8 cellular contexts compared by ENCODE assay signal in genomic region chr15:85792872-85793621, GRCh38. TPM values are rescaled to one million over a fixed set of nuclear protein-coding genes. Genes with fewer than 3 reads are reported as not detected.
DNase-seq lines count a peak whose midpoint lies in the region; ATAC-seq and TF ChIP-seq lines count a peak whose summit lies in the region.

No MANE protein-coding gene starts in this region.

- TF ChIP-seq EP300 in sigmoid colon (IDR thresholded peaks at IDR 0.05) = no peak

- ATAC-seq in T-cell (replicated peaks in 1 of 4) (no peak), foreskin keratinocyte (no peak)

- H3K27ac Mint-ChIP-seq in Caco-2 (ENCODE audit: unreplicated experiment) (no peak overlapping the region), T-cell (peak overlapping the region; percentile 33 to 75)

- peak overlapping the region; percentile 83 for H3K4me3 ChIP-seq in Caco-2 (ENCODE audit: low read depth, low read length)
- H3K4me3 ChIP-seq in epithelial cell of proximal tubule (ENCODE audit: low read depth, low read length) = peak overlapping the region; percentile 76
- peak overlapping the region in 3 of 4 donors; percentile 69 to 94 (median 78) for H3K4me3 ChIP-seq in sigmoid colon

- no TSS peak for BruUV-seq in Caco-2 (replicated peaks; lab: Mats Ljungman, UMichigan)

- TF ChIP-seq CTCF in Caco-2 (IDR thresholded peaks at IDR 0.05; ENCODE audit: insufficient read depth in 1 of 2, low read depth in 1 of 2, low read length in 1 of 2, severe bottlenecking in 1 of 2, unreplicated experiment in 1 of 2) (no peak), epithelial cell of proximal tubule (conservative IDR thresholded peaks at IDR 0.05; ENCODE audit: low read depth, low read length) (no peak), sigmoid colon (IDR thresholded peaks at IDR 0.05) (no peak), foreskin keratinocyte (conservative IDR thresholded peaks at IDR 0.05) (no peak)

- H3K27me3 ChIP-seq in Caco-2 (replicated peaks; ENCODE audit: control insufficient read depth, insufficient read depth, low read length) (no peaks in the 10 kb centered on the region), sigmoid colon (no peaks in the 10 kb centered on the region), foreskin keratinocyte (no peaks in the 10 kb centered on the region)

- peaks cover 22% of the 10 kb centered on the region for H3K4me1 Mint-ChIP-seq in Caco-2 (ENCODE audit: low read depth, unreplicated experiment)
- H3K4me1 Mint-ChIP-seq in T-cell = peaks cover 55 to 61% (median 55%) of the 10 kb centered on the region in 3 donors

- intact Hi-C loops in Caco-2 (cut with micrococcal nuclease; ENCODE audit: unreplicated experiment) (no loop called here), sigmoid colon (cut with DNase I) (loop anchor here (5.0 kb wide), 2 partner anchors 39 to 66 kb away; no protein-coding TSS in a partner anchor)

- H3K27me3 Mint-ChIP-seq in Caco-2 (ENCODE audit: insufficient read depth, unreplicated experiment) = no peaks in the 10 kb centered on the region
- H3K27me3 Mint-ChIP-seq in T-cell = no peaks in the 10 kb centered on the region

- H3K36me3 Mint-ChIP-seq in Caco-2 (ENCODE audit: insufficient read depth, unreplicated experiment) (peaks cover 5% of the 10 kb centered on the region), T-cell (peaks cover 3% of the 10 kb centered on the region)

- H3K4me1 ChIP-seq in Caco-2 = peaks cover 7% of the 10 kb centered on the region
- peaks cover 0 to 24% (median 18%) of the 10 kb centered on the region in 4 donors for H3K4me1 ChIP-seq in sigmoid colon
- peaks cover 17% of the 10 kb centered on the region for H3K4me1 ChIP-seq in foreskin keratinocyte

- no peaks in the 10 kb centered on the region for H3K9me3 ChIP-seq in Caco-2
- no peaks in the 10 kb centered on the region for H3K9me3 ChIP-seq in sigmoid colon

- peak overlapping the region in 1 of 4 donors; percentile 84 for H3K27ac ChIP-seq in sigmoid colon
- H3K27ac ChIP-seq in foreskin keratinocyte = no peak overlapping the region

- DNase-seq in Caco-2 (no peak), T-cell (peak in 2 of 34 experiments; percentile 8 to 10), epithelial cell of proximal tubule (ENCODE audit: low read depth) (no peak), sigmoid colon (no peak), inferior parietal cortex (ENCODE audit: extremely low spot score) (no peak), NCI-H82 treated with DMSO at 0.1 percent for 48 hours (lab: John Stamatoyannopoulos, UW; ENCODE audit: unreplicated experiment) (no peak), foreskin keratinocyte (no peak), 8988T (no peak)

- POLR2A ChIA-PET in Caco-2 (lab: Charles Lee) = no interaction called here
- POLR2A ChIA-PET in T-cell (lab: Charles Lee) = interaction anchor here (0.6 to 0.7 kb wide), 2 partner anchors 43 to 126 kb away, joined by 3 read pairs; no protein-coding TSS in a partner anchor

- WGBS in sigmoid colon, 2 donors = 70 to 76% methylated on average over 14 of the region's 14 CpGs

- H3K9me3 Mint-ChIP-seq in Caco-2 (ENCODE audit: unreplicated experiment) (no peaks in the 10 kb centered on the region), T-cell (no peaks in the 10 kb centered on the region)

- CTCF ChIA-PET in Caco-2 (lab: Charles Lee) (no interaction called here), T-cell (lab: Charles Lee) (interaction anchor here (0.6 to 1.0 kb wide), 4 partner anchors 10 to 61 kb away, joined by 3 read pairs; no protein-coding TSS in a partner anchor)

- no peak for TF ChIP-seq POLR2A in sigmoid colon (IDR thresholded peaks at IDR 0.05)

- H3K4me3 Mint-ChIP-seq in Caco-2 (ENCODE audit: unreplicated experiment) (peak overlapping the region; percentile 76), T-cell (peak overlapping the region; percentile 84 to 91 (median 84))

- H3K36me3 ChIP-seq in Caco-2 (ENCODE audit: control insufficient read depth, insufficient read depth, low read length) (no peaks in the 10 kb centered on the region), sigmoid colon (no peaks in the 10 kb centered on the region)

RNA-seq across cellular contexts. Expression of gene KLHL25, which starts 1.7 kb away (rescaled TPM):
- total RNA-seq in Caco-2 (2022) (15.4 and 16.0 TPM in 2 replicates), T-cell (10 to 100 TPM in 4 of 5 donors, 1 to 10 TPM in 1; 7.9 to 16.7 (median 13.6) TPM), epithelial cell of proximal tubule (8.1 and 9.7 TPM in 2 replicates), sigmoid colon (1 to 10 TPM; 4.1 to 9.0 (median 6.9) TPM), foreskin keratinocyte (4.9 and 6.2 TPM in 2 replicates)
- polyA plus RNA-seq in sigmoid colon (1 to 10 TPM; 3.0 to 7.7 (median 4.6) TPM), foreskin keratinocyte (4.0 and 4.1 TPM in 2 replicates)
